Comparison of ENCODE assay signal across 10 cellular contexts in genomic region chr17:63475491-63476412, GRCh38. TPM values are rescaled to one million over a fixed set of nuclear protein-coding genes. Genes with fewer than 3 reads are reported as not detected.
DNase-seq lines count a peak whose midpoint lies in the region; ATAC-seq, FAIRE-seq and TF ChIP-seq lines count a peak whose summit lies in the region.
"Had no signal": no experiment of that assay in that cellular context is flagged by ENCODE, and none has a peak within 500 bp of the region (broad histone marks: within the 10 kb centered on the region; RNA-seq: fewer than 3 reads in every experiment).

No MANE protein-coding gene starts in this region.

- TF ChIP-seq CTCF in Loucy (conservative IDR thresholded peaks at IDR 0.05; ENCODE audit: low read length), result no peak
- no peak for TF ChIP-seq CTCF in endothelial cell of umbilical vein (IDR thresholded peaks at IDR 0.05; ENCODE audit: extremely low read depth in 1 of 2, insufficient read depth in 1 of 2, low read depth in 1 of 2, low read length in 2 of 2)
- no peak for TF ChIP-seq CTCF in psoas muscle (IDR thresholded peaks at IDR 0.05)

- peaks cover 61% of the 10 kb centered on the region for H3K27me3 Mint-ChIP-seq in T-helper 1 cell treated with Interleukin-12 subunit alpha and Interleukin-12 subunit beta and Interleukin-4 antibody, amounts not matched to agents 30 μg/mL and 1 μg/mL, for 36 hours (ENCODE audit: low read depth)

- peak overlapping the region; percentile 68 for H3K27ac ChIP-seq in endothelial cell of umbilical vein (ENCODE audit: insufficient read depth, low read depth, low read length)
- peak overlapping the region; percentile 21 for H3K27ac ChIP-seq in psoas muscle

- no peak for TF ChIP-seq POLR2A in endothelial cell of umbilical vein (IDR thresholded peaks at IDR 0.05; ENCODE audit: low read depth, low read length)

- H3K9me3 Mint-ChIP-seq in T-helper 1 cell treated with Interleukin-12 subunit alpha and Interleukin-12 subunit beta and Interleukin-4 antibody, amounts not matched to agents 30 μg/mL and 1 μg/mL, for 36 hours, result no peaks in the 10 kb centered on the region

- peaks cover 17% of the 10 kb centered on the region for H3K4me1 ChIP-seq in Loucy (ENCODE audit: insufficient read depth, low read length, poor library complexity, severe bottlenecking)
- H3K4me1 ChIP-seq in endothelial cell of umbilical vein (ENCODE audit: control insufficient read depth, extremely low read depth, insufficient read depth, low read length), result peaks cover 31% of the 10 kb centered on the region
- peaks cover 11% of the 10 kb centered on the region for H3K4me1 ChIP-seq in psoas muscle

- intact Hi-C loops in endothelial cell of umbilical vein (cut with micrococcal nuclease), result loop anchor here (2.0 kb wide), 1 partner anchor 15 kb away; no protein-coding TSS in a partner anchor
- intact Hi-C loops in psoas muscle (cut with DNase I), result loop anchor here in 1 of 2 donors (5.0 kb wide), 1 partner anchor 48 kb away; no protein-coding TSS in a partner anchor

- H3K79me2 ChIP-seq in Loucy (ENCODE audit: insufficient read depth, low read length) (no peaks in the 10 kb centered on the region), endothelial cell of umbilical vein (ENCODE audit: control insufficient read depth, insufficient read depth, low read length) (no peaks in the 10 kb centered on the region)

- POLR2A ChIA-PET in endothelial cell of umbilical vein (lab: Charles Lee), result interaction anchor here (1.4 to 2.2 kb wide), 2 partner anchors 29 to 44 kb away, joined by 3 to 13 read pairs; partner anchors contain the start of gene CYB561

- no peaks in the 10 kb centered on the region for H3K9me1 ChIP-seq in endothelial cell of umbilical vein (replicated peaks; ENCODE audit: control insufficient read depth, extremely low read depth, insufficient read depth, low read length)

- H3K9me3 ChIP-seq in Loucy (ENCODE audit: insufficient read depth, low read depth, low read length), result no peaks in the 10 kb centered on the region
- no peaks in the 10 kb centered on the region for H3K9me3 ChIP-seq in endothelial cell of umbilical vein (replicated peaks; ENCODE audit: control insufficient read depth, insufficient read depth, low read length)
- H3K9me3 ChIP-seq in psoas muscle, result no peaks in the 10 kb centered on the region

- H3K4me3 ChIP-seq in Loucy (ENCODE audit: low read length, poor library complexity, severe bottlenecking) (peak overlapping the region; percentile 83), endothelial cell of umbilical vein (replicated peaks in 1 of 3; ENCODE audit: insufficient read depth in 1 of 3, low read depth in 1 of 3, low read length in 3 of 3) (no peak overlapping the region), psoas muscle (no peak overlapping the region)

- H3K9me2 ChIP-seq in Loucy (replicated peaks; ENCODE audit: low read depth, low read length), result no peaks in the 10 kb centered on the region

- H3K9ac ChIP-seq in Loucy (ENCODE audit: low read depth, low read length, poor library complexity, severe bottlenecking) (peak overlapping the region; percentile 67), endothelial cell of umbilical vein (replicated peaks; ENCODE audit: extremely low read depth, insufficient read depth, low read length) (no peak overlapping the region)

- H3F3A ChIP-seq in Loucy (ENCODE audit: low read depth), result no peaks in the 10 kb centered on the region; the same call in 1 of the 2 replicates

- peaks cover 12% of the 10 kb centered on the region for H3K4me1 Mint-ChIP-seq in T-helper 1 cell treated with Interleukin-12 subunit alpha and Interleukin-12 subunit beta and Interleukin-4 antibody, amounts not matched to agents 30 μg/mL and 1 μg/mL, for 36 hours (ENCODE audit: low read depth)

- H3K4me3 Mint-ChIP-seq in T-helper 1 cell treated with Interleukin-12 subunit alpha and Interleukin-12 subunit beta and Interleukin-4 antibody, amounts not matched to agents 30 μg/mL and 1 μg/mL, for 36 hours, result peak overlapping the region; percentile 59

- FAIRE-seq in endothelial cell of umbilical vein (lab: Jason Lieb, UNC), result no peak
- FAIRE-seq: GM12892 had no signal

- no TSS peak for BruUV-seq in endothelial cell of umbilical vein (replicated peaks; lab: Mats Ljungman, UMichigan)

- H3K36me3 ChIP-seq in Loucy (ENCODE audit: insufficient read depth, low read length) (no peaks in the 10 kb centered on the region), endothelial cell of umbilical vein (ENCODE audit: control insufficient read depth in 2 of 2, extremely low read depth in 1 of 2, insufficient read depth in 2 of 2, low read length in 2 of 2) (peaks cover 0 to 11% of the 10 kb centered on the region in 2 experiments), psoas muscle (ENCODE audit: insufficient read depth in 1 of 2, low read depth in 1 of 2) (no peaks in the 10 kb centered on the region)

- no peaks in the 10 kb centered on the region for H3K36me3 Mint-ChIP-seq in T-helper 1 cell treated with Interleukin-12 subunit alpha and Interleukin-12 subunit beta and Interleukin-4 antibody, amounts not matched to agents 30 μg/mL and 1 μg/mL, for 36 hours (ENCODE audit: low read depth)

- no peaks in the 10 kb centered on the region for H4K20me1 ChIP-seq in Loucy (ENCODE audit: insufficient read depth, low read length, poor library complexity, severe bottlenecking)
- H4K20me1 ChIP-seq in endothelial cell of umbilical vein (replicated peaks; ENCODE audit: control insufficient read depth, extremely low read depth, insufficient read depth, low read length), result no peaks in the 10 kb centered on the region

- peak overlapping the region; percentile 60; the same call in 1 of the 2 replicates for H2AFZ ChIP-seq in Loucy (ENCODE audit: low read length)
- no peak overlapping the region for H2AFZ ChIP-seq in endothelial cell of umbilical vein (ENCODE audit: low read depth, low read length)

- dilution Hi-C loops in endothelial cell of umbilical vein (cut with MboI; ENCODE audit: extremely low pct_ligation_motif_present, low sequenced_read_pairs), result no loop called here

- H3K4me2 ChIP-seq in Loucy (ENCODE audit: low read depth, low read length, poor library complexity, severe bottlenecking) (peak overlapping the region; percentile 81), endothelial cell of umbilical vein (ENCODE audit: insufficient read depth, low read length) (no peak overlapping the region)

- no peak overlapping the region for H3K27ac Mint-ChIP-seq in T-helper 1 cell treated with Interleukin-12 subunit alpha and Interleukin-12 subunit beta and Interleukin-4 antibody, amounts not matched to agents 30 μg/mL and 1 μg/mL, for 36 hours

- H3K27me3 ChIP-seq in Loucy (ENCODE audit: insufficient read depth, low read length, poor library complexity, severe bottlenecking), result no peaks in the 10 kb centered on the region
- no peaks in the 10 kb centered on the region for H3K27me3 ChIP-seq in endothelial cell of umbilical vein (ENCODE audit: control insufficient read depth in 2 of 2, insufficient read depth in 2 of 2, low read length in 2 of 2)
- peaks cover 0 to 45% (median 13%) of the 10 kb centered on the region in 3 donors for H3K27me3 ChIP-seq in psoas muscle (ENCODE audit: insufficient read depth in 3 of 3, low read length in 2 of 3)

- CTCF ChIA-PET in endothelial cell of umbilical vein (lab: Charles Lee), result interaction anchor here (1.6 to 11.1 kb wide), 6 partner anchors 6 to 136 kb away, joined by 7 to 540 read pairs (median 42); partner anchors contain the start of gene CYB561

- WGBS in psoas muscle, 3 donors, result 56 to 58% (median 58%) methylated on average over 26 to 28 of the region's 28 CpGs

- ATAC-seq in psoas muscle, result no peak
- ATAC-seq in GM18498 (IDR thresholded peaks at IDR 0.05; ENCODE audit: unreplicated experiment), result no peak

- DNase-seq in T-helper 1 cell (no peak), endothelial cell of umbilical vein (ENCODE audit: low read depth, low spot score) (no peak), psoas muscle (no peak), SHP77 treated with DMSO at 0.1 percent for 48 hours (lab: John Stamatoyannopoulos, UW) (no peak), hypothalamus (lab: John Stamatoyannopoulos, UW) (no peak)
- DNase-seq: NCI-H446 had no signal

TF ChIP-seq in endothelial cell of umbilical vein, 7 proteins besides CTCF, POLR2A, EP300 and RAD21 (continues in another document):
- no peak for TF ChIP-seq JUN (IDR thresholded peaks at IDR 0.05; ENCODE audit: borderline replicate concordance, insufficient read depth, insufficient read length, low read depth)

RNA-seq across cellular contexts. Expression of gene ACE, which starts 1.1 kb away (rescaled TPM):
- 207 and 226 TPM in 2 replicates for total RNA-seq in endothelial cell of umbilical vein
- 63.4 and 72.3 TPM in 2 replicates for polyA plus RNA-seq in endothelial cell of umbilical vein
- 30.5 and 41.0 TPM in 2 replicates for polyA plus RNA-seq in endothelial cell of umbilical vein (2011; cell fraction: cytosol; rRNA removed)
- polyA plus RNA-seq in endothelial cell of umbilical vein (2011; cell fraction: nucleus; rRNA removed), result 187 and 256 TPM in 2 replicates
- 13.4 and 30.3 TPM in 2 replicates for polyA plus RNA-seq in endothelial cell of umbilical vein (2012)
- 81.2 and 84.6 TPM in 2 replicates for polyA minus RNA-seq in endothelial cell of umbilical vein
- polyA minus RNA-seq in endothelial cell of umbilical vein (2011; cell fraction: cytosol; rRNA and poly(A)+ RNA removed), result not detected
- 94.5 and 140 TPM in 2 replicates for polyA minus RNA-seq in endothelial cell of umbilical vein (2011; cell fraction: nucleus; rRNA and poly(A)+ RNA removed)
- 10 to 100 TPM in 1 of 4 donors, 1 to 10 TPM in 3; 2.0 to 12.5 (median 4.5) TPM for total RNA-seq in psoas muscle
- 1 to 10 TPM in 2 of 3 donors, under 1 TPM in 1; 0.82 to 1.9 (median 1.8) TPM for polyA plus RNA-seq in psoas muscle

RNA-seq across cellular contexts. Expression of gene CYB561, which starts 29.6 kb away (rescaled TPM):
- total RNA-seq in endothelial cell of umbilical vein (71.1 and 72.4 TPM in 2 replicates), psoas muscle (1 to 10 TPM; 1.5 to 4.2 (median 2.5) TPM)
- polyA plus RNA-seq in endothelial cell of umbilical vein (34.9 and 45.1 TPM in 2 replicates), psoas muscle (1 to 10 TPM; 1.7 to 3.9 (median 2.9) TPM)
- polyA plus RNA-seq in endothelial cell of umbilical vein (2011; cell fraction: cytosol; rRNA removed), result 24.4 and 30.5 TPM in 2 replicates
- polyA plus RNA-seq in endothelial cell of umbilical vein (2011; cell fraction: nucleus; rRNA removed), result 61.1 and 63.6 TPM in 2 replicates
- 22.3 and 28.9 TPM in 2 replicates for polyA plus RNA-seq in endothelial cell of umbilical vein (2012)
- polyA minus RNA-seq in endothelial cell of umbilical vein, result 68.6 and 78.0 TPM in 2 replicates
- 21.5 TPM for polyA minus RNA-seq in endothelial cell of umbilical vein (2011; cell fraction: cytosol; rRNA and poly(A)+ RNA removed)
- polyA minus RNA-seq in endothelial cell of umbilical vein (2011; cell fraction: nucleus; rRNA and poly(A)+ RNA removed), result 21.5 and 39.9 TPM in 2 replicates

RNA-seq across cellular contexts. Expression of gene KCNH6, which starts 47.4 kb away (rescaled TPM):
- total RNA-seq in endothelial cell of umbilical vein (not detected in 2 replicates), psoas muscle (not detected)
- polyA plus RNA-seq in endothelial cell of umbilical vein (0.07 and 0.13 TPM in 2 replicates), psoas muscle (not detected)
- polyA plus RNA-seq in endothelial cell of umbilical vein (2011; cell fraction: cytosol; rRNA removed), result 0.03 and 0.07 TPM in 2 replicates
- 0.11 and 0.22 TPM in 2 replicates for polyA plus RNA-seq in endothelial cell of umbilical vein (2011; cell fraction: nucleus; rRNA removed)
- 0.11 and 0.12 TPM in 2 replicates for polyA plus RNA-seq in endothelial cell of umbilical vein (2012)
- polyA minus RNA-seq in endothelial cell of umbilical vein, result 0.17 TPM in 1 of 2 replicates, not detected in the other
- not detected for polyA minus RNA-seq in endothelial cell of umbilical vein (2011; cell fraction: cytosol; rRNA and poly(A)+ RNA removed)
- polyA minus RNA-seq in endothelial cell of umbilical vein (2011; cell fraction: nucleus; rRNA and poly(A)+ RNA removed), result not detected in 2 replicates

Comparison
In these comparisons a context has a peak if more than half of its experiments do, and no peak if none do; other contexts are left out.
1. RNA of gene ACE, which starts 1.1 kb away (total RNA-seq): 207 to 226 TPM in endothelial cell of umbilical vein; 2.0 to 12.5 TPM in psoas muscle; every median in the first group is over 10 times any median in the second.
2. RNA of gene CYB561, which starts 29.6 kb away (total RNA-seq): 71.1 to 72.4 TPM in endothelial cell of umbilical vein; 1.5 to 4.2 TPM in psoas muscle; every median in the first group is over 10 times any median in the second.